In genomic region chr13:75220238-75220542, GRCh38 we compare ENCODE assay signal across 2 cellular contexts.
TF ChIP-seq lines count a peak whose summit lies in the region.

No MANE protein-coding gene starts in this region.

TF ChIP-seq in GM23338, 12 proteins besides CTCF, POLR2A, EP300 and RAD21:
- TF ChIP-seq EZH2phosphoT487 (IDR thresholded peaks at IDR 0.05; ENCODE audit: unreplicated experiment) (no peak), REST (IDR thresholded peaks at IDR 0.05; ENCODE audit: unreplicated experiment) (no peak), STAT1 (IDR thresholded peaks at IDR 0.05; ENCODE audit: unreplicated experiment) (no peak), ZNF331 (CRISPR knock-in tag; IDR thresholded peaks at IDR 0.05; ENCODE audit: low read depth) (no peak), ETS1 (IDR thresholded peaks at IDR 0.05) (no peak), ZNF114 (CRISPR knock-in tag; IDR thresholded peaks at IDR 0.05) (no peak), ZNF462 (CRISPR knock-in tag; IDR thresholded peaks at IDR 0.05) (no peak), EZH2 (IDR thresholded peaks at IDR 0.05; ENCODE audit: low read depth, unreplicated experiment) (no peak), JUNB (IDR thresholded peaks at IDR 0.05; ENCODE audit: unreplicated experiment) (no peak), POLR2AphosphoS5 (IDR thresholded peaks at IDR 0.05; ENCODE audit: low read depth) (no peak), NANOG (IDR thresholded peaks at IDR 0.05; ENCODE audit: borderline replicate concordance) (no peak), CREB1 (CRISPR knock-in tag; IDR thresholded peaks at IDR 0.05; ENCODE audit: low read depth) (no peak)

TF ChIP-seq in IMR-90, 13 proteins besides CTCF, POLR2A, EP300 and RAD21:
- TF ChIP-seq SMC3 (IDR thresholded peaks at IDR 0.05; ENCODE audit: low read depth, low read length) = no peak
- no peak for TF ChIP-seq MAZ (IDR thresholded peaks at IDR 0.05; ENCODE audit: borderline replicate concordance, low read depth, low read length)
- TF ChIP-seq RCOR1 (IDR thresholded peaks at IDR 0.05; ENCODE audit: insufficient replicate concordance, low read length) = no peak
- no peak for TF ChIP-seq CHD1 (IDR thresholded peaks at IDR 0.05; ENCODE audit: low read depth, low read length)
- no peak for TF ChIP-seq FOS (IDR thresholded peaks at IDR 0.05; ENCODE audit: low read depth, low read length)
- TF ChIP-seq RFX5 (IDR thresholded peaks at IDR 0.05; ENCODE audit: low read depth, low read length) = no peak
- TF ChIP-seq ELK1 (IDR thresholded peaks at IDR 0.05; ENCODE audit: borderline replicate concordance, low read depth, low read length) = no peak
